In the genomic region with DNA sequence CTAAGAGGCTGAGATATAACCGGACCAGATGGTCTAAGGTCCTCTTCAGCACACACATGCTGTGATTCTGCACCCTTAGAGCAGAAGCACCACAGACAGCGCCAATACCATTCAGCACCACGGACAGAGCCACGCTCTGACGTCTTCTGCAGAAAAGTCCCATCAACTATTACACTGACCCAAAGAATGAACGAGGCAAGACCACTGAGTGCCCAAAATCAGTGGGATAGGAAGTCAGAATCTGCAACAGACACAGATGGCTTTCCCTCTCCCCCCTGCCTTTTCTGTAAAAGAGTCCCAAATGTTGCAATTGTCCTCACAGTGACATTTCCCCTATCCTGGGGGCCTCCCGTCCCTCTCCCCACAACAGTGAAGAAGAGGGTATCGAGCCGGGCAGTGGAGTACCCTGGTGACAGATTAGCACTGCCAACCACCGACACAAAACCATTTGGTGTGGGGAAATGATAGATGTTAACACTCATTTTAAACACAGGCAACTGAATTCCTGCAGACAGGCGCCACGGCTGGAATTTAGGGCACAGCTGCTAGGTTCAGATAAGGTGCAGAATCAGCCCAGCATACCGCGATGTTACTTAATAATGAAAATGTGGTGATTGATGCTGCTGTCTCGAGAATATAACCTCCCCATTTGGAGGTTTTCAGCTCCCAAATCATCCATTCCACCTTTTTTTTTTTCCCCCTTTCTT, we compare ENCODE assay signal across 1 cellular context.
TF ChIP-seq lines count a peak whose summit lies in the region.

No MANE protein-coding gene starts in this region.

TF ChIP-seq in K562, 482 proteins besides CTCF, POLR2A, EP300 and RAD21 (continued from another document and continues in another):
- TF ChIP-seq MTA2 (IDR thresholded peaks at IDR 0.05; ENCODE audit: low read depth): 0 out of 2 replicates have a peak, but pooled peaks have one; percentile 30
- TF ChIP-seq, protein P1, sequence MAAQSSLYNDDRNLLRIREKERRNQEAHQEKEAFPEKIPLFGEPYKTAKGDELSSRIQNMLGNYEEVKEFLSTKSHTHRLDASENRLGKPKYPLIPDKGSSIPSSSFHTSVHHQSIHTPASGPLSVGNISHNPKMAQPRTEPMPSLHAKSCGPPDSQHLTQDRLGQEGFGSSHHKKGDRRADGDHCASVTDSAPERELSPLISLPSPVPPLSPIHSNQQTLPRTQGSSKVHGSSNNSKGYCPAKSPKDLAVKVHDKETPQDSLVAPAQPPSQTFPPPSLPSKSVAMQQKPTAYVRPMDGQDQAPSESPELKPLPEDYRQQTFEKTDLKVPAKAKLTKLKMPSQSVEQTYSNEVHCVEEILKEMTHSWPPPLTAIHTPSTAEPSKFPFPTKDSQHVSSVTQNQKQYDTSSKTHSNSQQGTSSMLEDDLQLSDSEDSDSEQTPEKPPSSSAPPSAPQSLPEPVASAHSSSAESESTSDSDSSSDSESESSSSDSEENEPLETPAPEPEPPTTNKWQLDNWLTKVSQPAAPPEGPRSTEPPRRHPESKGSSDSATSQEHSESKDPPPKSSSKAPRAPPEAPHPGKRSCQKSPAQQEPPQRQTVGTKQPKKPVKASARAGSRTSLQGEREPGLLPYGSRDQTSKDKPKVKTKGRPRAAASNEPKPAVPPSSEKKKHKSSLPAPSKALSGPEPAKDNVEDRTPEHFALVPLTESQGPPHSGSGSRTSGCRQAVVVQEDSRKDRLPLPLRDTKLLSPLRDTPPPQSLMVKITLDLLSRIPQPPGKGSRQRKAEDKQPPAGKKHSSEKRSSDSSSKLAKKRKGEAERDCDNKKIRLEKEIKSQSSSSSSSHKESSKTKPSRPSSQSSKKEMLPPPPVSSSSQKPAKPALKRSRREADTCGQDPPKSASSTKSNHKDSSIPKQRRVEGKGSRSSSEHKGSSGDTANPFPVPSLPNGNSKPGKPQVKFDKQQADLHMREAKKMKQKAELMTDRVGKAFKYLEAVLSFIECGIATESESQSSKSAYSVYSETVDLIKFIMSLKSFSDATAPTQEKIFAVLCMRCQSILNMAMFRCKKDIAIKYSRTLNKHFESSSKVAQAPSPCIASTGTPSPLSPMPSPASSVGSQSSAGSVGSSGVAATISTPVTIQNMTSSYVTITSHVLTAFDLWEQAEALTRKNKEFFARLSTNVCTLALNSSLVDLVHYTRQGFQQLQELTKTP (IDR thresholded peaks at IDR 0.05; ENCODE audit: low read depth in 1 of 2, partially characterized antibody in 2 of 2): peak in 1 of 2 experiments; percentile 99
- TF ChIP-seq, protein P2, sequence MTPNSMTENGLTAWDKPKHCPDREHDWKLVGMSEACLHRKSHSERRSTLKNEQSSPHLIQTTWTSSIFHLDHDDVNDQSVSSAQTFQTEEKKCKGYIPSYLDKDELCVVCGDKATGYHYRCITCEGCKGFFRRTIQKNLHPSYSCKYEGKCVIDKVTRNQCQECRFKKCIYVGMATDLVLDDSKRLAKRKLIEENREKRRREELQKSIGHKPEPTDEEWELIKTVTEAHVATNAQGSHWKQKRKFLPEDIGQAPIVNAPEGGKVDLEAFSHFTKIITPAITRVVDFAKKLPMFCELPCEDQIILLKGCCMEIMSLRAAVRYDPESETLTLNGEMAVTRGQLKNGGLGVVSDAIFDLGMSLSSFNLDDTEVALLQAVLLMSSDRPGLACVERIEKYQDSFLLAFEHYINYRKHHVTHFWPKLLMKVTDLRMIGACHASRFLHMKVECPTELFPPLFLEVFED (CRISPR knock-in tag; conservative IDR thresholded peaks at IDR 0.05): no peak
- peak in 1 of 2 experiments; percentile 91; a peak in 2 of 4 replicates for TF ChIP-seq SRF (CRISPR knock-in tag; IDR thresholded peaks at IDR 0.05)
- TF ChIP-seq CREM (IDR thresholded peaks at IDR 0.05; ENCODE audit: low read depth): peak; percentile 96
- TF ChIP-seq SAP30 (IDR thresholded peaks at IDR 0.05; ENCODE audit: borderline replicate concordance, insufficient read depth, low read depth, low read length, poor library complexity, severe bottlenecking): peak; percentile 46
- no peak for TF ChIP-seq MTA1 (IDR thresholded peaks at IDR 0.05; ENCODE audit: borderline replicate concordance)
- peak; percentile 93 for TF ChIP-seq ETV5 (CRISPR knock-in tag; IDR thresholded peaks at IDR 0.05; ENCODE audit: low read depth)
- 0 out of 2 replicates have a peak, but pooled peaks have one; percentile 46 for TF ChIP-seq ZBTB1 (CRISPR knock-in tag; IDR thresholded peaks at IDR 0.05; ENCODE audit: borderline replicate concordance, low read depth)
- peak; percentile 96 for TF ChIP-seq FOXP1 (CRISPR knock-in tag; IDR thresholded peaks at IDR 0.05)
- TF ChIP-seq, protein P3, sequence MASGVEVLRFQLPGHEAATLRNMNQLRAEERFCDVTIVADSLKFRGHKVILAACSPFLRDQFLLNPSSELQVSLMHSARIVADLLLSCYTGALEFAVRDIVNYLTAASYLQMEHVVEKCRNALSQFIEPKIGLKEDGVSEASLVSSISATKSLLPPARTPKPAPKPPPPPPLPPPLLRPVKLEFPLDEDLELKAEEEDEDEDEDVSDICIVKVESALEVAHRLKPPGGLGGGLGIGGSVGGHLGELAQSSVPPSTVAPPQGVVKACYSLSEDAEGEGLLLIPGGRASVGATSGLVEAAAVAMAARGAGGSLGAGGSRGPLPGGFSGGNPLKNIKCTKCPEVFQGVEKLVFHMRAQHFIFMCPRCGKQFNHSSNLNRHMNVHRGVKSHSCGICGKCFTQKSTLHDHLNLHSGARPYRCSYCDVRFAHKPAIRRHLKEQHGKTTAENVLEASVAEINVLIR (CRISPR knock-in tag; IDR thresholded peaks at IDR 0.05): peak; percentile 52; the same call in 1 of the 2 replicates
- peak; percentile 20 to 90; a peak in 2 of 4 replicates for TF ChIP-seq TEAD1 (CRISPR knock-in tag; IDR thresholded peaks at IDR 0.05)
- TF ChIP-seq ZNF644 (tag; IDR thresholded peaks at IDR 0.05; ENCODE audit: low read depth): peak; percentile 95
- peak; percentile 94 for TF ChIP-seq ZNF232 (CRISPR knock-in tag; IDR thresholded peaks at IDR 0.05)
- peak; percentile 98; the same call in 1 of the 2 replicates for TF ChIP-seq SREBF2 (CRISPR knock-in tag; IDR thresholded peaks at IDR 0.05)
- TF ChIP-seq, protein P4, sequence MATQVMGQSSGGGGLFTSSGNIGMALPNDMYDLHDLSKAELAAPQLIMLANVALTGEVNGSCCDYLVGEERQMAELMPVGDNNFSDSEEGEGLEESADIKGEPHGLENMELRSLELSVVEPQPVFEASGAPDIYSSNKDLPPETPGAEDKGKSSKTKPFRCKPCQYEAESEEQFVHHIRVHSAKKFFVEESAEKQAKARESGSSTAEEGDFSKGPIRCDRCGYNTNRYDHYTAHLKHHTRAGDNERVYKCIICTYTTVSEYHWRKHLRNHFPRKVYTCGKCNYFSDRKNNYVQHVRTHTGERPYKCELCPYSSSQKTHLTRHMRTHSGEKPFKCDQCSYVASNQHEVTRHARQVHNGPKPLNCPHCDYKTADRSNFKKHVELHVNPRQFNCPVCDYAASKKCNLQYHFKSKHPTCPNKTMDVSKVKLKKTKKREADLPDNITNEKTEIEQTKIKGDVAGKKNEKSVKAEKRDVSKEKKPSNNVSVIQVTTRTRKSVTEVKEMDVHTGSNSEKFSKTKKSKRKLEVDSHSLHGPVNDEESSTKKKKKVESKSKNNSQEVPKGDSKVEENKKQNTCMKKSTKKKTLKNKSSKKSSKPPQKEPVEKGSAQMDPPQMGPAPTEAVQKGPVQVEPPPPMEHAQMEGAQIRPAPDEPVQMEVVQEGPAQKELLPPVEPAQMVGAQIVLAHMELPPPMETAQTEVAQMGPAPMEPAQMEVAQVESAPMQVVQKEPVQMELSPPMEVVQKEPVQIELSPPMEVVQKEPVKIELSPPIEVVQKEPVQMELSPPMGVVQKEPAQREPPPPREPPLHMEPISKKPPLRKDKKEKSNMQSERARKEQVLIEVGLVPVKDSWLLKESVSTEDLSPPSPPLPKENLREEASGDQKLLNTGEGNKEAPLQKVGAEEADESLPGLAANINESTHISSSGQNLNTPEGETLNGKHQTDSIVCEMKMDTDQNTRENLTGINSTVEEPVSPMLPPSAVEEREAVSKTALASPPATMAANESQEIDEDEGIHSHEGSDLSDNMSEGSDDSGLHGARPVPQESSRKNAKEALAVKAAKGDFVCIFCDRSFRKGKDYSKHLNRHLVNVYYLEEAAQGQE (CRISPR knock-in tag; IDR thresholded peaks at IDR 0.05; ENCODE audit: low read depth): peak; percentile 99
- TF ChIP-seq, protein P5, sequence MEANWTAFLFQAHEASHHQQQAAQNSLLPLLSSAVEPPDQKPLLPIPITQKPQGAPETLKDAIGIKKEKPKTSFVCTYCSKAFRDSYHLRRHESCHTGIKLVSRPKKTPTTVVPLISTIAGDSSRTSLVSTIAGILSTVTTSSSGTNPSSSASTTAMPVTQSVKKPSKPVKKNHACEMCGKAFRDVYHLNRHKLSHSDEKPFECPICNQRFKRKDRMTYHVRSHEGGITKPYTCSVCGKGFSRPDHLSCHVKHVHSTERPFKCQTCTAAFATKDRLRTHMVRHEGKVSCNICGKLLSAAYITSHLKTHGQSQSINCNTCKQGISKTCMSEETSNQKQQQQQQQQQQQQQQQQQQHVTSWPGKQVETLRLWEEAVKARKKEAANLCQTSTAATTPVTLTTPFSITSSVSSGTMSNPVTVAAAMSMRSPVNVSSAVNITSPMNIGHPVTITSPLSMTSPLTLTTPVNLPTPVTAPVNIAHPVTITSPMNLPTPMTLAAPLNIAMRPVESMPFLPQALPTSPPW (CRISPR knock-in tag; IDR thresholded peaks at IDR 0.05): peak; percentile 66
- peak; percentile 42; the same call in 1 of the 2 replicates for TF ChIP-seq STAT5A (IDR thresholded peaks at IDR 0.05; ENCODE audit: borderline replicate concordance, low read length)
- TF ChIP-seq ZNF224 (CRISPR knock-in tag; IDR thresholded peaks at IDR 0.05): peak; percentile 91; the same call in 1 of the 2 replicates
- TF ChIP-seq, protein P6, sequence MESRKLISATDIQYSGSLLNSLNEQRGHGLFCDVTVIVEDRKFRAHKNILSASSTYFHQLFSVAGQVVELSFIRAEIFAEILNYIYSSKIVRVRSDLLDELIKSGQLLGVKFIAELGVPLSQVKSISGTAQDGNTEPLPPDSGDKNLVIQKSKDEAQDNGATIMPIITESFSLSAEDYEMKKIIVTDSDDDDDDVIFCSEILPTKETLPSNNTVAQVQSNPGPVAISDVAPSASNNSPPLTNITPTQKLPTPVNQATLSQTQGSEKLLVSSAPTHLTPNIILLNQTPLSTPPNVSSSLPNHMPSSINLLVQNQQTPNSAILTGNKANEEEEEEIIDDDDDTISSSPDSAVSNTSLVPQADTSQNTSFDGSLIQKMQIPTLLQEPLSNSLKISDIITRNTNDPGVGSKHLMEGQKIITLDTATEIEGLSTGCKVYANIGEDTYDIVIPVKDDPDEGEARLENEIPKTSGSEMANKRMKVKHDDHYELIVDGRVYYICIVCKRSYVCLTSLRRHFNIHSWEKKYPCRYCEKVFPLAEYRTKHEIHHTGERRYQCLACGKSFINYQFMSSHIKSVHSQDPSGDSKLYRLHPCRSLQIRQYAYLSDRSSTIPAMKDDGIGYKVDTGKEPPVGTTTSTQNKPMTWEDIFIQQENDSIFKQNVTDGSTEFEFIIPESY (CRISPR knock-in tag; IDR thresholded peaks at IDR 0.05): no peak
- TF ChIP-seq HDAC1 (IDR thresholded peaks at IDR 0.05): peak in 1 of 2 experiments; percentile 80; a peak in 2 of 4 replicates
- peak; percentile 85 for TF ChIP-seq FOXJ3 (CRISPR knock-in tag; IDR thresholded peaks at IDR 0.05)
- TF ChIP-seq PRMT5 (CRISPR knock-in tag; IDR thresholded peaks at IDR 0.05): peak; percentile 98
- TF ChIP-seq GABPB1 (CRISPR knock-in tag; IDR thresholded peaks at IDR 0.05): peak; percentile 78
- TF ChIP-seq ZNF830 (CRISPR knock-in tag; IDR thresholded peaks at IDR 0.05): no peak
- no peak for TF ChIP-seq KDM2B (CRISPR knock-in tag; IDR thresholded peaks at IDR 0.05)
- TF ChIP-seq NFXL1 (CRISPR knock-in tag; IDR thresholded peaks at IDR 0.05): no peak
- peak; percentile 72 for TF ChIP-seq CBFA2T3 (IDR thresholded peaks at IDR 0.05)
